Comparison of ENCODE assay signal across 17 cellular contexts in genomic region chr2:102523647-102524046, GRCh38. TPM values are rescaled to one million over a fixed set of nuclear protein-coding genes. Genes with fewer than 3 reads are reported as not detected.
A peak's percentile ranks its signal among the peaks of the same experiment; 100 is the strongest.
DNase-seq lines count a peak whose midpoint lies in the region; ATAC-seq and TF ChIP-seq lines count a peak whose summit lies in the region.
"Had no signal": no experiment of that assay in that cellular context is flagged by ENCODE, and none has a peak within 500 bp of the region (broad histone marks: within the 10 kb centered on the region; RNA-seq: fewer than 3 reads in every experiment).

No MANE protein-coding gene starts in this region.

- no peaks in the 10 kb centered on the region for H3K4me1 ChIP-seq in mammary epithelial cell (ENCODE audit: insufficient read depth, low read length)
- H3K4me1 ChIP-seq in esophagus muscularis mucosa: no peaks in the 10 kb centered on the region
- no peaks in the 10 kb centered on the region for H3K4me1 ChIP-seq in sigmoid colon

- POLR2A ChIA-PET in MCF 10A (lab: Yijun Ruan, JAX): interaction anchor here (0.7 to 1.2 kb wide), 2 partner anchors 10 to 423 kb away, joined by 3 to 4 read pairs; no protein-coding TSS in a partner anchor

- H3K9ac ChIP-seq in mammary epithelial cell (ENCODE audit: insufficient read depth, low read length): no peak overlapping the region
- H3K9ac ChIP-seq: BLaER1, GM23248 had no signal

- ATAC-seq in natural killer cell: no peak
- ATAC-seq: GM12878, HepG2 had no signal

- BruUV-seq in mammary epithelial cell (replicated peaks; lab: Mats Ljungman, UMichigan) (no TSS peak), MCF 10A (replicated peaks; lab: Mats Ljungman, UMichigan) (no TSS peak)

- H3K4me1 Mint-ChIP-seq in MCF 10A (ENCODE audit: insufficient read depth, unreplicated experiment): no peaks in the 10 kb centered on the region
- peaks cover 55 to 66% of the 10 kb centered on the region in 2 donors for H3K4me1 Mint-ChIP-seq in natural killer cell
- no peaks in the 10 kb centered on the region for H3K4me1 Mint-ChIP-seq in activated T-cell treated with anti-CD3 and anti-CD28 coated beads, Interleukin-2, amount 50 U/mL, for 24 hours (ENCODE audit: low read depth)

- TF ChIP-seq CTCF in mammary epithelial cell (conservative IDR thresholded peaks at IDR 0.05 in 1 of 2, IDR thresholded peaks at IDR 0.05 in 1 of 2; ENCODE audit: extremely low read depth in 1 of 2, insufficient read depth in 1 of 2, low read depth in 1 of 2, low read length in 2 of 2) (no peak), MCF 10A (IDR thresholded peaks at IDR 0.05; ENCODE audit: unreplicated experiment) (no peak), esophagus muscularis mucosa (IDR thresholded peaks at IDR 0.05) (no peak), natural killer cell (IDR thresholded peaks at IDR 0.05) (no peak), sigmoid colon (IDR thresholded peaks at IDR 0.05) (no peak)

- WGBS in mammary epithelial cell (ENCODE audit: low coverage, missing lambda C conversion rate): 68% methylated on average over 3 of the region's 3 CpGs
- 57% methylated on average over 3 of the region's 3 CpGs for WGBS in esophagus muscularis mucosa
- 61 to 80% methylated on average over 3 of the region's 3 CpGs for WGBS in sigmoid colon, 2 donors

- no peaks in the 10 kb centered on the region for H3K9me3 ChIP-seq in mammary epithelial cell (replicated peaks; ENCODE audit: insufficient read depth, low read length)
- H3K9me3 ChIP-seq in esophagus muscularis mucosa: no peaks in the 10 kb centered on the region
- no peaks in the 10 kb centered on the region for H3K9me3 ChIP-seq in sigmoid colon
- H3K9me3 ChIP-seq: BLaER1, Caco-2 had no signal

- H3K36me3 ChIP-seq in mammary epithelial cell (ENCODE audit: insufficient read depth, low read length) (no peaks in the 10 kb centered on the region), esophagus muscularis mucosa (no peaks in the 10 kb centered on the region), sigmoid colon (no peaks in the 10 kb centered on the region)
- H3K36me3 ChIP-seq: BLaER1 had no signal

- dilution Hi-C loops in mammary epithelial cell (cut with HindIII; ENCODE audit: low sequenced_read_pairs): no loop called here

- H3K27me3 Mint-ChIP-seq in MCF 10A (ENCODE audit: insufficient read depth, unreplicated experiment) (no peaks in the 10 kb centered on the region), natural killer cell (ENCODE audit: low read depth in 2 of 2) (no peaks in the 10 kb centered on the region)
- no peaks in the 10 kb centered on the region for H3K27me3 Mint-ChIP-seq in activated T-cell treated with anti-CD3 and anti-CD28 coated beads, Interleukin-2, amount 50 U/mL, for 24 hours

- in situ Hi-C loops in mammary epithelial cell (cut with MboI; ENCODE audit: low sequenced_read_pairs in 2 of 2): loop anchor here in 1 of 2 donors (10.0 kb wide), 1 partner anchor 81 kb away; no protein-coding TSS in a partner anchor

- no peak overlapping the region for H2AFZ ChIP-seq in mammary epithelial cell (ENCODE audit: low read depth, low read length)
- H2AFZ ChIP-seq: GM23248 had no signal

- TF ChIP-seq EP300 in esophagus muscularis mucosa (IDR thresholded peaks at IDR 0.05): no peak
- no peak for TF ChIP-seq EP300 in sigmoid colon (IDR thresholded peaks at IDR 0.05)

- no peaks in the 10 kb centered on the region for H4K20me1 ChIP-seq in mammary epithelial cell (ENCODE audit: insufficient read depth, low read length)
- H4K20me1 ChIP-seq: BLaER1 had no signal

- H3K4me3 ChIP-seq in mammary epithelial cell (replicated peaks in 1 of 3; ENCODE audit: insufficient read depth in 1 of 3, low read depth in 2 of 3, low read length in 3 of 3) (no peak overlapping the region), esophagus muscularis mucosa (no peak overlapping the region), sigmoid colon (no peak overlapping the region)
- H3K4me3 ChIP-seq: BLaER1, GM12878, GM23248 had no signal

- DNase-seq in mammary epithelial cell (peak; percentile 33), MCF 10A (ENCODE audit: unreplicated experiment) (no peak), esophagus muscularis mucosa (ENCODE audit: extremely low spot score) (peak; percentile 78), natural killer cell (no peak), H4 (ENCODE audit: low spot score) (no peak), sigmoid colon (no peak)
- DNase-seq in activated T-cell treated with anti-CD3 and anti-CD28 coated beads, Interleukin-2, amount 50 U/mL, for 24 hours: no peak
- DNase-seq: 8988T, AML-193, Caco-2, GM23248, H7 had no signal

- no peaks in the 10 kb centered on the region for H3K79me2 ChIP-seq in mammary epithelial cell (ENCODE audit: insufficient read depth, low read length)

- TF ChIP-seq POLR2A in esophagus muscularis mucosa (IDR thresholded peaks at IDR 0.05; ENCODE audit: low read depth) (no peak), sigmoid colon (IDR thresholded peaks at IDR 0.05) (no peak)

- H3K27me3 ChIP-seq in mammary epithelial cell (ENCODE audit: insufficient read depth, low read length) (no peaks in the 10 kb centered on the region), esophagus muscularis mucosa (no peaks in the 10 kb centered on the region), sigmoid colon (no peaks in the 10 kb centered on the region)
- H3K27me3 ChIP-seq: BLaER1 had no signal

- H3K27ac Mint-ChIP-seq in MCF 10A (ENCODE audit: low read depth, unreplicated experiment): no peak overlapping the region
- H3K27ac Mint-ChIP-seq in natural killer cell: peak overlapping the region; percentile 72 to 85
- H3K27ac Mint-ChIP-seq in activated T-cell treated with anti-CD3 and anti-CD28 coated beads, Interleukin-2, amount 50 U/mL, for 24 hours: no peak overlapping the region

- CTCF ChIA-PET in mammary epithelial cell (lab: Charles Lee; ENCODE audit: low non-redundant PET) (interaction anchor here (0.9 kb wide), 1 partner anchor 92 kb away, joined by 3 read pairs; no protein-coding TSS in a partner anchor), MCF 10A (lab: Yijun Ruan, JAX) (interaction anchor here (0.7 to 7.4 kb wide), 5 partner anchors 11 to 180 kb away, joined by 4 to 53 read pairs (median 5); partner anchors contain the start of gene SLC9A4)

- no peak overlapping the region for H3K4me2 ChIP-seq in mammary epithelial cell (ENCODE audit: insufficient read depth, low read depth, low read length)
- H3K4me2 ChIP-seq: BLaER1 had no signal

- H3K36me3 Mint-ChIP-seq in MCF 10A (ENCODE audit: insufficient read depth, unreplicated experiment): no peaks in the 10 kb centered on the region
- no peaks in the 10 kb centered on the region for H3K36me3 Mint-ChIP-seq in natural killer cell
- no peaks in the 10 kb centered on the region for H3K36me3 Mint-ChIP-seq in activated T-cell treated with anti-CD3 and anti-CD28 coated beads, Interleukin-2, amount 50 U/mL, for 24 hours (ENCODE audit: low read depth)
- H3K36me3 Mint-ChIP-seq: CD8-positive, alpha-beta memory T cell had no signal

- H3K9me3 Mint-ChIP-seq in MCF 10A (ENCODE audit: unreplicated experiment) (no peaks in the 10 kb centered on the region), natural killer cell (no peaks in the 10 kb centered on the region)
- H3K9me3 Mint-ChIP-seq in activated T-cell treated with anti-CD3 and anti-CD28 coated beads, Interleukin-2, amount 50 U/mL, for 24 hours: no peaks in the 10 kb centered on the region
- H3K9me3 Mint-ChIP-seq: CD8-positive, alpha-beta memory T cell had no signal

- H3K4me3 Mint-ChIP-seq in MCF 10A (ENCODE audit: unreplicated experiment) (no peak overlapping the region), natural killer cell (peak overlapping the region; percentile 49)
- no peak overlapping the region for H3K4me3 Mint-ChIP-seq in activated T-cell treated with anti-CD3 and anti-CD28 coated beads, Interleukin-2, amount 50 U/mL, for 24 hours

- H3K27ac ChIP-seq in mammary epithelial cell (ENCODE audit: insufficient read depth, low read depth, low read length) (no peak overlapping the region), esophagus muscularis mucosa (replicated peaks in 1 of 4) (no peak overlapping the region), sigmoid colon (no peak overlapping the region)
- H3K27ac ChIP-seq: BLaER1, GM23248 had no signal

- intact Hi-C loops in mammary epithelial cell (cut with micrococcal nuclease) (loop anchor here (10.0 kb wide), 1 partner anchor 281 kb away; no protein-coding TSS in a partner anchor), MCF 10A (cut with micrococcal nuclease) (no loop called here), esophagus muscularis mucosa (cut with DNase I) (no loop called here), natural killer cell (cut with micrococcal nuclease) (loop anchor here (2.0 kb wide), 1 partner anchor 157 kb away; no protein-coding TSS in a partner anchor), sigmoid colon (cut with DNase I) (no loop called here)

RNA-seq across cellular contexts. Expression of gene SLC9A4, which starts 50.6 kb away (rescaled TPM):
- total RNA-seq in mammary epithelial cell (under 1 TPM in 1 of 2 donors, not detected in 1; 0.07 TPM), MCF 10A (2022) (0.07 TPM in 1 of 2 replicates, not detected in the other), esophagus muscularis mucosa (not detected), natural killer cell (under 1 TPM in 2 of 3 donors, not detected in 1; 0.19 to 0.38 TPM), sigmoid colon (not detected)
- polyA plus RNA-seq in mammary epithelial cell (not detected), sigmoid colon (under 1 TPM in 1 of 3 donors, not detected in 2; 0.04 TPM)
- not detected for polyA minus RNA-seq in mammary epithelial cell
- total RNA-seq in H4 (2014; rRNA removed; shearing (Covaris generic)): not detected in 2 replicates
- total RNA-seq: CD8-positive, alpha-beta memory T cell; Daoy; GM23248; H7; HepG2 had no signal
- polyA plus RNA-seq: CD8-positive, alpha-beta memory T cell; GM12878; GM23248; HepG2 had no signal

Comparison
In these comparisons a context has a peak if more than half of its experiments do, and no peak if none do; other contexts are left out.
1. DNase-seq: peak in mammary epithelial cell (single experiment) and esophagus muscularis mucosa (single experiment); none in MCF 10A (single experiment), natural killer cell (single experiment), activated T-cell treated with anti-CD3 and anti-CD28 coated beads, Interleukin-2, amount 50 U/mL, for 24 hours (single experiment), H4 (single experiment) and sigmoid colon (single experiment).
2. intact Hi-C loops: an anchor here in mammary epithelial cell (10.0 kb wide) and natural killer cell (2.0 kb wide); none called in MCF 10A, esophagus muscularis mucosa and sigmoid colon.
3. H3K27ac Mint-ChIP-seq: peak in natural killer cell (2 of 2); none in MCF 10A (single experiment) and activated T-cell treated with anti-CD3 and anti-CD28 coated beads, Interleukin-2, amount 50 U/mL, for 24 hours (single experiment).